16 cellular contexts compared by ENCODE assay signal in the genomic region with DNA sequence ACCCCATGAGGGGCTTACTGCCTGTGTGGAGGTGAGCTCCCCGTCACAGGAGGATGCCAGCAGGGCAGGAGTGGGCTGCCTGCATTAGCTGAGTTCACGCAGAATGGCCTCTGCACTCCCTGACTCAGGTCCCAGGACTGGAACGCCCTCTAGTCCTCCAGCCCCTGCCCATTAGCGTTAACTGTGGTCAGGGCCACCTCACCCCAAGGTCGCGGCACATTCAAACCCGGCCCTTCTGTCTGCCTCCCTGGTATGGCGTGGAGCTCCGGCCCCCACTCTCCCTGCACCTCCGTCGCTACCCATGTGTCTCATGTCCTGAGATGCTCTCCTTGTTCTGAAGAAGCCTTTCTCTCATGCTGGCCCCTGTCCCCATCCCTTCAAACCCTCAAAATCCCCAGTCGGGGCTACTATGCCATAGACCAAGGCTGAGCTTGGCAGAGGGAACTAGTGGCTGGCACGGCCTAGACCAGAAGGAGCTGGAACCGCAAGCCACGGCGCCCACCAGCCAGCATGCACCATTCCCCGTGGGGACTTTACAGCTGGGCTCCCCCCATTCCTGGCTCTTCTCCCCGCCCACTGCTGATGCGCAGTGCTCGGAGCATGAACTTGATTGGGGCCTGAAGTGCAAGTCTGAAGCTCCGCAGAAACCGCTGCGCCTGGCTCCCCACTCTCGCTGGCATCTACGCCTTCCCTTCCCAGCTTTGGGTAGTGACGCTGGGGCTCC.
DNase-seq lines count a peak whose midpoint lies in the region; ATAC-seq and TF ChIP-seq lines count a peak whose summit lies in the region.
"Had no signal": no experiment of that assay in that cellular context is flagged by ENCODE, and none has a peak within 500 bp of the region (broad histone marks: within the 10 kb centered on the region; RNA-seq: fewer than 3 reads in every experiment).

No MANE protein-coding gene starts in this region.

- peaks cover 0 to 2% of the 10 kb centered on the region in 2 donors for H3K4me1 Mint-ChIP-seq in stimulated activated naive B cell treated with anti-CD40 and anti-IgM and Interleukin-4, amounts not matched to agents 10 μg/mL and 1 μg/mL and 100 μg/mL, for 72 hours

- TF ChIP-seq POLR2A in adrenal gland (IDR thresholded peaks at IDR 0.05) = no peak

- H3K9ac ChIP-seq in neuronal stem cell (ENCODE audit: low read depth, low read length, poor library complexity) = peak overlapping the region; percentile 14
- H3K9ac ChIP-seq: BLaER1, KMS-11 had no signal

- no peak overlapping the region for H2AFZ ChIP-seq in neuronal stem cell (ENCODE audit: low read length)

- no peak overlapping the region for H2BK5ac ChIP-seq in neuronal stem cell (ENCODE audit: low read length)

- H3K4me2 ChIP-seq in neuronal stem cell (ENCODE audit: insufficient read depth, low read length, poor library complexity, severe bottlenecking) = no peak overlapping the region
- H3K4me2 ChIP-seq: BLaER1, KMS-11 had no signal

- H2BK12ac ChIP-seq in neuronal stem cell (ENCODE audit: low read length) = no peak overlapping the region

- ATAC-seq in GM21360 (IDR thresholded peaks at IDR 0.05; ENCODE audit: unreplicated experiment) = no peak
- ATAC-seq in stimulated activated naive B cell treated with anti-CD40 and anti-IgM and Interleukin-4, amounts not matched to agents 10 μg/mL and 1 μg/mL and 100 μg/mL, for 72 hours (replicated peaks) = no peak

- no peak overlapping the region for H3K23ac ChIP-seq in neuronal stem cell (ENCODE audit: low read depth, low read length, poor library complexity)

- H3K4me1 ChIP-seq in adrenal gland (replicated peaks in 1 of 2) (no peaks in the 10 kb centered on the region), neuronal stem cell (ENCODE audit: control insufficient read depth in 2 of 2, insufficient read depth in 1 of 2, low read depth in 1 of 2, low read length in 2 of 2) (peaks cover 0 to 1% of the 10 kb centered on the region in 2 donors)
- H3K4me1 ChIP-seq in effector memory CD4-positive, alpha-beta T cell (ENCODE audit: control insufficient read depth, insufficient read depth, low read length, poor library complexity, severe bottlenecking) = no peaks in the 10 kb centered on the region
- H3K4me1 ChIP-seq: BLaER1 had no signal

- H3K27ac ChIP-seq in adrenal gland = no peak overlapping the region
- no peak overlapping the region for H3K27ac ChIP-seq in neuronal stem cell (replicated peaks; ENCODE audit: low read length)
- no peak overlapping the region for H3K27ac ChIP-seq in effector memory CD4-positive, alpha-beta T cell (ENCODE audit: insufficient read depth, low read length, poor library complexity, severe bottlenecking)
- H3K27ac ChIP-seq: BLaER1, KMS-11 had no signal

- no peaks in the 10 kb centered on the region for H3K79me1 ChIP-seq in neuronal stem cell (ENCODE audit: low read depth, low read length)

- H3K27me3 ChIP-seq in adrenal gland = no peaks in the 10 kb centered on the region
- H3K27me3 ChIP-seq in neuronal stem cell (ENCODE audit: control insufficient read depth in 3 of 3, insufficient read depth in 3 of 3, low read depth in 1 of 3, low read length in 3 of 3) = peaks cover 0 to 26% (median 0%) of the 10 kb centered on the region in 3 experiments
- H3K27me3 ChIP-seq in effector memory CD4-positive, alpha-beta T cell (replicated peaks; ENCODE audit: control insufficient read depth, insufficient read depth, low read length, poor library complexity, severe bottlenecking) = no peaks in the 10 kb centered on the region
- H3K27me3 ChIP-seq: BLaER1 had no signal

- 85 to 92% (median 89%) methylated on average over 13 to 26 of the region's 26 CpGs for WGBS in adrenal gland, 4 donors
- whole genome bisulfite sequencing in neuronal stem cell (ENCODE audit: extremely low coverage in 2 of 2, insufficient read length in 2 of 2, insufficient replicate concordance in 1 of 2), 2 donors = no CpG with 5 or more reads among the region's 26 CpGs

- H3K18ac ChIP-seq in neuronal stem cell (ENCODE audit: low read length) = peak overlapping the region; percentile 39

- H3K36me3 Mint-ChIP-seq in stimulated activated naive B cell treated with anti-CD40 and anti-IgM and Interleukin-4, amounts not matched to agents 10 μg/mL and 1 μg/mL and 100 μg/mL, for 72 hours = no peaks in the 10 kb centered on the region

- no peak overlapping the region for H4K91ac ChIP-seq in neuronal stem cell (ENCODE audit: low read depth, low read length, poor library complexity)

- H3K14ac ChIP-seq in neuronal stem cell (ENCODE audit: low read length) = no peak overlapping the region

- H3K9me3 ChIP-seq in adrenal gland (replicated peaks in 1 of 3) = no peaks in the 10 kb centered on the region
- H3K9me3 ChIP-seq in neuronal stem cell (replicated peaks in 1 of 2; ENCODE audit: control insufficient read depth in 2 of 2, insufficient read depth in 1 of 2, low read depth in 1 of 2, low read length in 2 of 2) = no peaks in the 10 kb centered on the region
- no peaks in the 10 kb centered on the region for H3K9me3 ChIP-seq in effector memory CD4-positive, alpha-beta T cell (ENCODE audit: control insufficient read depth, low read length)
- H3K9me3 ChIP-seq: BLaER1 had no signal

- H4K8ac ChIP-seq in neuronal stem cell (ENCODE audit: low read depth, low read length) = no peak overlapping the region

- H3K36me3 ChIP-seq in adrenal gland (replicated peaks in 1 of 2) (no peaks in the 10 kb centered on the region), neuronal stem cell (replicated peaks in 1 of 2; ENCODE audit: control insufficient read depth in 2 of 2, insufficient read depth in 2 of 2, low read length in 2 of 2) (no peaks in the 10 kb centered on the region)
- H3K36me3 ChIP-seq in effector memory CD4-positive, alpha-beta T cell (ENCODE audit: control insufficient read depth, insufficient read depth, low read length) = no peaks in the 10 kb centered on the region
- H3K36me3 ChIP-seq: BLaER1 had no signal

- peaks cover 30 to 43% of the 10 kb centered on the region in 2 donors for H3K27me3 Mint-ChIP-seq in stimulated activated naive B cell treated with anti-CD40 and anti-IgM and Interleukin-4, amounts not matched to agents 10 μg/mL and 1 μg/mL and 100 μg/mL, for 72 hours

- no peak overlapping the region for H3K4me3 Mint-ChIP-seq in stimulated activated naive B cell treated with anti-CD40 and anti-IgM and Interleukin-4, amounts not matched to agents 10 μg/mL and 1 μg/mL and 100 μg/mL, for 72 hours

- no peak overlapping the region for H3K27ac Mint-ChIP-seq in stimulated activated naive B cell treated with anti-CD40 and anti-IgM and Interleukin-4, amounts not matched to agents 10 μg/mL and 1 μg/mL and 100 μg/mL, for 72 hours

- peak; percentile 32 for DNase-seq in activated CD8-positive, alpha-beta memory T cell treated with anti-CD3 and anti-CD28 coated beads for 24 hours
- DNase-seq in activated CD8-positive, alpha-beta memory T cell treated with anti-CD3 and anti-CD28 coated beads, Interleukin-2, amount 50 U/mL, for 4 hours = no peak
- DNase-seq in D341Med (ENCODE audit: low spot score) = peak; percentile 12
- DNase-seq in adrenal gland = peak in 4 of 7 donors; percentile 8 to 29 (median 12)
- no peak for DNase-seq in neuronal stem cell (ENCODE audit: low spot score)
- DNase-seq in effector memory CD4-positive, alpha-beta T cell = no peak
- no peak for DNase-seq in stimulated activated naive B cell treated with anti-CD40 and anti-IgM and Interleukin-4, amounts not matched to agents 10 μg/mL and 1 μg/mL and 100 μg/mL, for 72 hours
- DNase-seq: 8988T, MM.1S, NCI-H1105 treated with DMSO at 0.1 percent for 48 hours, NCI-H187, NCI-H2171, NCI-H82 had no signal

- H3K4me3 ChIP-seq in adrenal gland = no peak overlapping the region
- no peak overlapping the region for H3K4me3 ChIP-seq in neuronal stem cell (ENCODE audit: low read length in 2 of 2)
- no peak overlapping the region for H3K4me3 ChIP-seq in effector memory CD4-positive, alpha-beta T cell (ENCODE audit: insufficient read depth, low read depth, low read length, poor library complexity, severe bottlenecking)
- H3K4me3 ChIP-seq: BLaER1 had no signal

- H2BK15ac ChIP-seq in neuronal stem cell (ENCODE audit: low read length) = no peak overlapping the region

- peak overlapping the region; percentile 62 for H2BK120ac ChIP-seq in neuronal stem cell (ENCODE audit: low read depth, low read length)

- TF ChIP-seq CTCF in adrenal gland (IDR thresholded peaks at IDR 0.05) = no peak

- peak overlapping the region; percentile 82 for H2AK5ac ChIP-seq in neuronal stem cell (ENCODE audit: low read depth, low read length)

- intact Hi-C loops in adrenal gland (cut with DNase I) = no loop called here

- H3K4ac ChIP-seq in neuronal stem cell (ENCODE audit: low read length) = no peak overlapping the region

- no peaks in the 10 kb centered on the region for H3K9me3 Mint-ChIP-seq in stimulated activated naive B cell treated with anti-CD40 and anti-IgM and Interleukin-4, amounts not matched to agents 10 μg/mL and 1 μg/mL and 100 μg/mL, for 72 hours

Comparison
In these comparisons a context has a peak if more than half of its experiments do, and no peak if none do; other contexts are left out.
1. DNase-seq: peak in activated CD8-positive, alpha-beta memory T cell treated with anti-CD3 and anti-CD28 coated beads for 24 hours (single experiment), D341Med (single experiment) and adrenal gland (4 of 7); none in activated CD8-positive, alpha-beta memory T cell treated with anti-CD3 and anti-CD28 coated beads, Interleukin-2, amount 50 U/mL, for 4 hours (single experiment), neuronal stem cell (single experiment), effector memory CD4-positive, alpha-beta T cell (0 of 3) and stimulated activated naive B cell treated with anti-CD40 and anti-IgM and Interleukin-4, amounts not matched to agents 10 μg/mL and 1 μg/mL and 100 μg/mL, for 72 hours (single experiment).